In the genomic region with DNA sequence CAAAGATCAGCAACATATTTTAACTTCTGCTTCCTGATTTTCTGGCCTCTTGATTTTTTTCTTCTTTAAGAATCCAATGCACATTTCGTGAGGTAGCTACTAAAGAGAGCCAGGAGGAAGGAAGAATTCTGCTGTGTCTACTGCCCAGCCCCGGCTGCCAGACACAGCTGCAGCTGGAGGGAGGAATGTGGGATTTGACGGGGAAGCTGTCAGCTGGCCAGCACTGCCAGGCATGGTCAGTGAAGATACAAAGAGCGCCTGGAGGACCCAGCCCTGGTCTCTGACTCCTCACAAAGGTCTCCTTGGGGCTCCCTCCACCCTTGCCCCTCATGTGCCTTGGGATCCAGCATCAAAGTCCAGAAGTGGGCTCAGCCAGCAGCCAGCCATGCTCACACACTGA, we compare ENCODE assay signal across 1 cellular context.
TF ChIP-seq lines count a peak whose summit lies in the region.

No MANE protein-coding gene starts in this region.

TF ChIP-seq in GM23338, 12 proteins besides CTCF, POLR2A, EP300 and RAD21 (continued from another document):
- TF ChIP-seq, protein P1, sequence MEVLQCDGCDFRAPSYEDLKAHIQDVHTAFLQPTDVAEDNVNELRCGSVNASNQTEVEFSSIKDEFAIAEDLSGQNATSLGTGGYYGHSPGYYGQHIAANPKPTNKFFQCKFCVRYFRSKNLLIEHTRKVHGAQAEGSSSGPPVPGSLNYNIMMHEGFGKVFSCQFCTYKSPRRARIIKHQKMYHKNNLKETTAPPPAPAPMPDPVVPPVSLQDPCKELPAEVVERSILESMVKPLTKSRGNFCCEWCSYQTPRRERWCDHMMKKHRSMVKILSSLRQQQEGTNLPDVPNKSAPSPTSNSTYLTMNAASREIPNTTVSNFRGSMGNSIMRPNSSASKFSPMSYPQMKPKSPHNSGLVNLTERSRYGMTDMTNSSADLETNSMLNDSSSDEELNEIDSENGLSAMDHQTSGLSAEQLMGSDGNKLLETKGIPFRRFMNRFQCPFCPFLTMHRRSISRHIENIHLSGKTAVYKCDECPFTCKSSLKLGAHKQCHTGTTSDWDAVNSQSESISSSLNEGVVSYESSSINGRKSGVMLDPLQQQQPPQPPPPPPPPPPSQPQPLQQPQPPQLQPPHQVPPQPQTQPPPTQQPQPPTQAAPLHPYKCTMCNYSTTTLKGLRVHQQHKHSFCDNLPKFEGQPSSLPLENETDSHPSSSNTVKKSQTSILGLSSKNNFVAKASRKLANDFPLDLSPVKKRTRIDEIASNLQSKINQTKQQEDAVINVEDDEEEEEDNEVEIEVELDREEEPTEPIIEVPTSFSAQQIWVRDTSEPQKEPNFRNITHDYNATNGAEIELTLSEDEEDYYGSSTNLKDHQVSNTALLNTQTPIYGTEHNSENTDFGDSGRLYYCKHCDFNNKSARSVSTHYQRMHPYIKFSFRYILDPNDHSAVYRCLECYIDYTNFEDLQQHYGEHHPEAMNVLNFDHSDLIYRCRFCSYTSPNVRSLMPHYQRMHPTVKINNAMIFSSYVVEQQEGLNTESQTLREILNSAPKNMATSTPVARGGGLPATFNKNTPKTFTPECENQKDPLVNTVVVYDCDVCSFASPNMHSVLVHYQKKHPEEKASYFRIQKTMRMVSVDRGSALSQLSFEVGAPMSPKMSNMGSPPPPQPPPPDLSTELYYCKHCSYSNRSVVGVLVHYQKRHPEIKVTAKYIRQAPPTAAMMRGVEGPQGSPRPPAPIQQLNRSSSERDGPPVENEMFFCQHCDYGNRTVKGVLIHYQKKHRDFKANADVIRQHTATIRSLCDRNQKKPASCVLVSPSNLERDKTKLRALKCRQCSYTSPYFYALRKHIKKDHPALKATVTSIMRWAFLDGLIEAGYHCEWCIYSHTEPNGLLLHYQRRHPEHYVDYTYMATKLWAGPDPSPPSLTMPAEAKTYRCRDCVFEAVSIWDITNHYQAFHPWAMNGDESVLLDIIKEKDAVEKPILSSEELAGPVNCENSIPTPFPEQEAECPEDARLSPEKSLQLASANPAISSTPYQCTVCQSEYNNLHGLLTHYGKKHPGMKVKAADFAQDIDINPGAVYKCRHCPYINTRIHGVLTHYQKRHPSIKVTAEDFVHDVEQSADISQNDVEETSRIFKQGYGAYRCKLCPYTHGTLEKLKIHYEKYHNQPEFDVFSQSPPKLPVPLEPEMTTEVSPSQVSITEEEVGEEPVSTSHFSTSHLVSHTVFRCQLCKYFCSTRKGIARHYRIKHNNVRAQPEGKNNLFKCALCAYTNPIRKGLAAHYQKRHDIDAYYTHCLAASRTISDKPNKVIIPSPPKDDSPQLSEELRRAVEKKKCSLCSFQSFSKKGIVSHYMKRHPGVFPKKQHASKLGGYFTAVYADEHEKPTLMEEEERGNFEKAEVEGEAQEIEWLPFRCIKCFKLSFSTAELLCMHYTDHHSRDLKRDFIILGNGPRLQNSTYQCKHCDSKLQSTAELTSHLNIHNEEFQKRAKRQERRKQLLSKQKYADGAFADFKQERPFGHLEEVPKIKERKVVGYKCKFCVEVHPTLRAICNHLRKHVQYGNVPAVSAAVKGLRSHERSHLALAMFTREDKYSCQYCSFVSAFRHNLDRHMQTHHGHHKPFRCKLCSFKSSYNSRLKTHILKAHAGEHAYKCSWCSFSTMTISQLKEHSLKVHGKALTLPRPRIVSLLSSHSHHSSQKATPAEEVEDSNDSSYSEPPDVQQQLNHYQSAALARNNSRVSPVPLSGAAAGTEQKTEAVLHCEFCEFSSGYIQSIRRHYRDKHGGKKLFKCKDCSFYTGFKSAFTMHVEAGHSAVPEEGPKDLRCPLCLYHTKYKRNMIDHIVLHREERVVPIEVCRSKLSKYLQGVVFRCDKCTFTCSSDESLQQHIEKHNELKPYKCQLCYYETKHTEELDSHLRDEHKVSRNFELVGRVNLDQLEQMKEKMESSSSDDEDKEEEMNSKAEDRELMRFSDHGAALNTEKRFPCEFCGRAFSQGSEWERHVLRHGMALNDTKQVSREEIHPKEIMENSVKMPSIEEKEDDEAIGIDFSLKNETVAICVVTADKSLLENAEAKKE (CRISPR knock-in tag; IDR thresholded peaks at IDR 0.05), result no peak
- TF ChIP-seq ZNF331 (CRISPR knock-in tag; IDR thresholded peaks at IDR 0.05; ENCODE audit: low read depth), result no peak
TF ChIP-seq in GM23338: peak in this region for 0.
